Comparison of ENCODE assay signal across 1 cellular context in the genomic region with DNA sequence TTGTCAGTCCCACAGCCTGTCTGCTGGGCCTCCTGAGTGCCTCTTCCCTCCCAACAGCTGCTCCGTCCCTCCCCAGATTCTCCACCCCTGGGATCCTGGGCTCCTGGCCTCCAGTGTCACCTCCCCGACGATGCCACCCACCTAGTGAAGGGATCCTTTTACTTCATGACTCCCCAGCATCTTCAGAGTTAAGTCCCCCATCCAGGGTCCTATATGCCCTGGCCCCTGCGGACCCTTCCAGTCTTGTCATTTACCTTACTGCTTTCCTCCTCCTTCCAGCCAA.
TF ChIP-seq lines count a peak whose summit lies in the region.

No MANE protein-coding gene starts in this region.

TF ChIP-seq in A549, 52 proteins besides CTCF, POLR2A, EP300 and RAD21:
- TF ChIP-seq ZSCAN20 (CRISPR knock-in tag; IDR thresholded peaks at IDR 0.05) (no peak), HOXB5 (CRISPR knock-in tag; IDR thresholded peaks at IDR 0.05) (no peak), TFCP2L1 (CRISPR knock-in tag; IDR thresholded peaks at IDR 0.05) (no peak), NFE2L2 (conservative IDR thresholded peaks at IDR 0.05; ENCODE audit: low read length) (no peak), ESRRA (IDR thresholded peaks at IDR 0.05; ENCODE audit: borderline replicate concordance, low read length) (no peak), MAFK (IDR thresholded peaks at IDR 0.05; ENCODE audit: partially characterized antibody) (no peak), RFX5 (IDR thresholded peaks at IDR 0.05) (no peak)
- TF ChIP-seq, protein P1, sequence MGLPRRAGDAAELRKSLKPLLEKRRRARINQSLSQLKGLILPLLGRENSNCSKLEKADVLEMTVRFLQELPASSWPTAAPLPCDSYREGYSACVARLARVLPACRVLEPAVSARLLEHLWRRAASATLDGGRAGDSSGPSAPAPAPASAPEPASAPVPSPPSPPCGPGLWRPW (IDR thresholded peaks at IDR 0.05), result no peak
- TF ChIP-seq, protein P2, sequence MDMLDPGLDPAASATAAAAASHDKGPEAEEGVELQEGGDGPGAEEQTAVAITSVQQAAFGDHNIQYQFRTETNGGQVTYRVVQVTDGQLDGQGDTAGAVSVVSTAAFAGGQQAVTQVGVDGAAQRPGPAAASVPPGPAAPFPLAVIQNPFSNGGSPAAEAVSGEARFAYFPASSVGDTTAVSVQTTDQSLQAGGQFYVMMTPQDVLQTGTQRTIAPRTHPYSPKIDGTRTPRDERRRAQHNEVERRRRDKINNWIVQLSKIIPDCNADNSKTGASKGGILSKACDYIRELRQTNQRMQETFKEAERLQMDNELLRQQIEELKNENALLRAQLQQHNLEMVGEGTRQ (IDR thresholded peaks at IDR 0.05), result no peak
- TF ChIP-seq, protein P3, sequence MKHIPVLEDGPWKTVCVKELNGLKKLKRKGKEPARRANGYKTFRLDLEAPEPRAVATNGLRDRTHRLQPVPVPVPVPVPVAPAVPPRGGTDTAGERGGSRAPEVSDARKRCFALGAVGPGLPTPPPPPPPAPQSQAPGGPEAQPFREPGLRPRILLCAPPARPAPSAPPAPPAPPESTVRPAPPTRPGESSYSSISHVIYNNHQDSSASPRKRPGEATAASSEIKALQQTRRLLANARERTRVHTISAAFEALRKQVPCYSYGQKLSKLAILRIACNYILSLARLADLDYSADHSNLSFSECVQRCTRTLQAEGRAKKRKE (CRISPR knock-in tag; IDR thresholded peaks at IDR 0.05; ENCODE audit: low read depth), result no peak
